In genomic region chr9:81536242-81537025, GRCh38 we compare ENCODE assay signal across 17 cellular contexts.
DNase-seq lines count a peak whose midpoint lies in the region; ATAC-seq, FAIRE-seq and TF ChIP-seq lines count a peak whose summit lies in the region.
"Had no signal": no experiment of that assay in that cellular context is flagged by ENCODE, and none has a peak within 500 bp of the region (broad histone marks: within the 10 kb centered on the region; RNA-seq: fewer than 3 reads in every experiment).

No MANE protein-coding gene starts in this region.

- H3K4me2 ChIP-seq in A549 (peak overlapping the region; percentile 70), neural cell (ENCODE audit: low read length) (no peak overlapping the region)

- H3K9me3 ChIP-seq in A549 (peaks cover 14% of the 10 kb centered on the region; the same call in 2 of the 3 replicates), endodermal cell (ENCODE audit: control insufficient read depth, low read length) (no peaks in the 10 kb centered on the region), neural cell (ENCODE audit: low read length) (no peaks in the 10 kb centered on the region)
- H3K9me3 ChIP-seq in naive thymus-derived CD4-positive, alpha-beta T cell (ENCODE audit: control insufficient read depth in 2 of 3, low read length in 3 of 3), result no peaks in the 10 kb centered on the region
- H3K9me3 ChIP-seq: BE2C had no signal

- no peak for TF ChIP-seq POLR2A in A549 (IDR thresholded peaks at IDR 0.05; ENCODE audit: low read length)

- no peaks in the 10 kb centered on the region for H3K36me3 Mint-ChIP-seq in endodermal cell (ENCODE audit: low read depth)
- H3K36me3 Mint-ChIP-seq in naive thymus-derived CD4-positive, alpha-beta T cell, result no peaks in the 10 kb centered on the region
- H3K36me3 Mint-ChIP-seq: CD4-positive, CD25-positive, alpha-beta regulatory T cell had no signal

- H4K20me1 ChIP-seq in neural cell (ENCODE audit: insufficient read depth), result no peaks in the 10 kb centered on the region

- H3K4me1 ChIP-seq in A549, result peaks cover 52% of the 10 kb centered on the region
- H3K4me1 ChIP-seq in endodermal cell (ENCODE audit: control insufficient read depth, insufficient read depth, low read length), result peaks cover 16% of the 10 kb centered on the region
- H3K4me1 ChIP-seq in naive thymus-derived CD4-positive, alpha-beta T cell (ENCODE audit: control insufficient read depth in 2 of 2, insufficient read depth in 2 of 2, low read length in 2 of 2), result no peaks in the 10 kb centered on the region

- no peak overlapping the region for H3K27ac Mint-ChIP-seq in endodermal cell
- H3K27ac Mint-ChIP-seq in naive thymus-derived CD4-positive, alpha-beta T cell, result no peak overlapping the region
- H3K27ac Mint-ChIP-seq: CD4-positive, CD25-positive, alpha-beta regulatory T cell had no signal

- CTCF ChIA-PET in A549 (lab: Yijun Ruan, JAX) (interaction anchor here (0.6 to 1.0 kb wide), 4 partner anchors 40 to 1071 kb away, joined by 3 to 4 read pairs (median 3); no protein-coding TSS in a partner anchor), RWPE1 (lab: Yijun Ruan, JAX) (no interaction called here)
- CTCF ChIA-PET in naive thymus-derived CD4-positive, alpha-beta T cell (lab: Charles Lee), result no interaction called here

- peaks cover 4% of the 10 kb centered on the region for H3K4me1 Mint-ChIP-seq in endodermal cell
- H3K4me1 Mint-ChIP-seq in naive thymus-derived CD4-positive, alpha-beta T cell, result no peaks in the 10 kb centered on the region
- H3K4me1 Mint-ChIP-seq: CD4-positive, CD25-positive, alpha-beta regulatory T cell had no signal

- H3K27ac ChIP-seq in A549, result peak overlapping the region; percentile 89 to 91
- H3K27ac ChIP-seq in RWPE1, result peak overlapping the region; percentile 22; the same call in 1 of the 2 replicates
- H3K27ac ChIP-seq in endodermal cell (ENCODE audit: low read depth, low read length), result peak overlapping the region; percentile 71
- H3K27ac ChIP-seq in neural cell (ENCODE audit: low read length), result peak overlapping the region; percentile 66
- no peak overlapping the region for H3K27ac ChIP-seq in naive thymus-derived CD4-positive, alpha-beta T cell (ENCODE audit: low read depth, low read length)

- H3K9ac ChIP-seq in endodermal cell (ENCODE audit: extremely low read depth, low read length, poor library complexity, severe bottlenecking) (no peak overlapping the region), neural cell (ENCODE audit: low read length) (peak overlapping the region; percentile 27)

- no peaks in the 10 kb centered on the region for H3K27me3 Mint-ChIP-seq in endodermal cell (ENCODE audit: insufficient read depth)
- peaks cover 0 to under 1% (median 0%) of the 10 kb centered on the region in 5 donors for H3K27me3 Mint-ChIP-seq in naive thymus-derived CD4-positive, alpha-beta T cell
- H3K27me3 Mint-ChIP-seq: CD4-positive, CD25-positive, alpha-beta regulatory T cell had no signal

- DNase-seq in A549 (ENCODE audit: low read depth in 1 of 2, low spot score in 1 of 2) (no peak), RWPE1 (ENCODE audit: low spot score) (no peak), endodermal cell (no peak), GM20000 (ENCODE audit: low spot score) (no peak)
- no peak for DNase-seq in activated T-cell treated with anti-CD3 and anti-CD28 coated beads, Interleukin-2, amount 50 U/mL, for 1 hour
- no peak for DNase-seq in naive thymus-derived CD4-positive, alpha-beta T cell
- DNase-seq: 8988T; BE2C; CD4-positive, CD25-positive, alpha-beta regulatory T cell; GOT3; NCI-H1092 treated with DMSO at 0.1 percent for 48 hours; SIG-M5 had no signal

- peak in 1 of 2 experiments; percentile 58; a peak in 1 of 6 replicates for ATAC-seq in A549
- no peak for ATAC-seq in naive thymus-derived CD4-positive, alpha-beta T cell
- no peak for ATAC-seq in HG03097 (IDR thresholded peaks at IDR 0.05; ENCODE audit: low FRiP score, unreplicated experiment)
- ATAC-seq: K562 had no signal

- TF ChIP-seq RAD21 in A549 (conservative IDR thresholded peaks at IDR 0.05 in 1 of 2, IDR thresholded peaks at IDR 0.05 in 1 of 2), result no peak
- TF ChIP-seq RAD21 in neural cell (conservative IDR thresholded peaks at IDR 0.05), result no peak

- TF ChIP-seq EP300 in A549 (IDR thresholded peaks at IDR 0.05), result no peak
- no peak for TF ChIP-seq EP300 in neural cell (conservative IDR thresholded peaks at IDR 0.05; ENCODE audit: poor library complexity, severe bottlenecking)

- POLR2A ChIA-PET in A549 (lab: Yijun Ruan, JAX) (interaction anchor here (0.8 kb wide), 1 partner anchor 52 kb away, joined by 3 read pairs; no protein-coding TSS in a partner anchor), RWPE1 (lab: Yijun Ruan, JAX; ENCODE audit: low non-redundant PET) (no interaction called here)
- POLR2A ChIA-PET in naive thymus-derived CD4-positive, alpha-beta T cell (lab: Charles Lee), result no interaction called here

- no peak overlapping the region for H2AFZ ChIP-seq in neural cell (ENCODE audit: low read depth, low read length)

- FAIRE-seq in A549 (lab: Jason Lieb, UNC), result peak; percentile 28
- FAIRE-seq: GM12892, GM18507, K562 had no signal

- no peaks in the 10 kb centered on the region for H3F3A ChIP-seq in neural cell (ENCODE audit: insufficient read depth, low read length, poor library complexity, severe bottlenecking)

- H3K9me3 Mint-ChIP-seq in endodermal cell, result no peaks in the 10 kb centered on the region
- peaks cover 0 to 6% (median 0%) of the 10 kb centered on the region in 11 donors for H3K9me3 Mint-ChIP-seq in naive thymus-derived CD4-positive, alpha-beta T cell

- no peaks in the 10 kb centered on the region for H3K79me2 ChIP-seq in neural cell (replicated peaks; ENCODE audit: insufficient read depth, low read length)

- intact Hi-C loops in naive thymus-derived CD4-positive, alpha-beta T cell (cut with micrococcal nuclease), result no loop called here

- H3K36me3 ChIP-seq in endodermal cell (ENCODE audit: control insufficient read depth, insufficient read depth, low read length) (no peaks in the 10 kb centered on the region), neural cell (ENCODE audit: insufficient read depth, low read length) (no peaks in the 10 kb centered on the region)
- H3K36me3 ChIP-seq in naive thymus-derived CD4-positive, alpha-beta T cell (ENCODE audit: control insufficient read depth in 2 of 3, insufficient read depth in 3 of 3, low read length in 3 of 3), result no peaks in the 10 kb centered on the region
- H3K36me3 ChIP-seq: BE2C had no signal

- no peaks in the 10 kb centered on the region for H3K27me3 ChIP-seq in endodermal cell (ENCODE audit: control insufficient read depth, insufficient read depth, low read length, poor library complexity, severe bottlenecking)
- no peaks in the 10 kb centered on the region for H3K27me3 ChIP-seq in neural cell (ENCODE audit: insufficient read depth, low read depth, low read length)
- no peaks in the 10 kb centered on the region for H3K27me3 ChIP-seq in naive thymus-derived CD4-positive, alpha-beta T cell (ENCODE audit: control insufficient read depth in 2 of 2, insufficient read depth in 2 of 2, low read length in 2 of 2)
- H3K27me3 ChIP-seq: BE2C had no signal

- TF ChIP-seq CTCF in A549 (IDR thresholded peaks at IDR 0.05) (no peak), RWPE1 (conservative IDR thresholded peaks at IDR 0.05; ENCODE audit: low read depth) (no peak), endodermal cell (conservative IDR thresholded peaks at IDR 0.05) (no peak), neural cell (IDR thresholded peaks at IDR 0.05; ENCODE audit: poor library complexity, severe bottlenecking) (no peak), GM20000 (IDR thresholded peaks at IDR 0.05; ENCODE audit: extremely low read depth, missing control alignments) (no peak)

- no peaks in the 10 kb centered on the region for H3K9me2 ChIP-seq in neural cell (ENCODE audit: insufficient read depth, low read length)

- 84% methylated on average over 9 of the region's 9 CpGs for WGBS in A549 (ENCODE audit: missing lambda C conversion rate)
- WGBS in endodermal cell (ENCODE audit: insufficient coverage in 1 of 2, insufficient read length in 1 of 2), 2 experiments, result 86 to 88% methylated on average over 5 to 9 of the region's 9 CpGs

- H3K4me3 Mint-ChIP-seq in endodermal cell, result no peak overlapping the region
- H3K4me3 Mint-ChIP-seq in naive thymus-derived CD4-positive, alpha-beta T cell, result no peak overlapping the region
- H3K4me3 Mint-ChIP-seq: CD4-positive, CD25-positive, alpha-beta regulatory T cell had no signal

- H3K4me3 ChIP-seq in A549, result no peak overlapping the region
- H3K4me3 ChIP-seq in endodermal cell (ENCODE audit: low read length), result no peak overlapping the region
- no peak overlapping the region for H3K4me3 ChIP-seq in neural cell (ENCODE audit: low read length)
- H3K4me3 ChIP-seq in naive thymus-derived CD4-positive, alpha-beta T cell (ENCODE audit: low read length), result no peak overlapping the region
- H3K4me3 ChIP-seq: K562 had no signal

TF ChIP-seq in A549, 52 proteins besides CTCF, POLR2A, EP300 and RAD21:
- 0 out of 2 replicates have a peak, but pooled peaks have one; percentile 77 for TF ChIP-seq EHF (CRISPR knock-in tag; IDR thresholded peaks at IDR 0.05)
- no peak for TF ChIP-seq HEYL (CRISPR knock-in tag; IDR thresholded peaks at IDR 0.05)
- no peak for TF ChIP-seq NR3C1 (IDR thresholded peaks at IDR 0.05)
- TF ChIP-seq ATOH8 (CRISPR knock-in tag; IDR thresholded peaks at IDR 0.05; ENCODE audit: low read depth), result 0 out of 2 replicates have a peak, but pooled peaks have one; percentile 15

TF ChIP-seq in neural cell, 6 proteins besides CTCF, POLR2A, EP300 and RAD21 (continues in another document):
- TF ChIP-seq TAF1 (IDR thresholded peaks at IDR 0.05; ENCODE audit: low read depth) (no peak), SMC3 (conservative IDR thresholded peaks at IDR 0.05; ENCODE audit: poor library complexity) (no peak)
